Comparison of ENCODE assay signal across 8 cellular contexts in the genomic region with DNA sequence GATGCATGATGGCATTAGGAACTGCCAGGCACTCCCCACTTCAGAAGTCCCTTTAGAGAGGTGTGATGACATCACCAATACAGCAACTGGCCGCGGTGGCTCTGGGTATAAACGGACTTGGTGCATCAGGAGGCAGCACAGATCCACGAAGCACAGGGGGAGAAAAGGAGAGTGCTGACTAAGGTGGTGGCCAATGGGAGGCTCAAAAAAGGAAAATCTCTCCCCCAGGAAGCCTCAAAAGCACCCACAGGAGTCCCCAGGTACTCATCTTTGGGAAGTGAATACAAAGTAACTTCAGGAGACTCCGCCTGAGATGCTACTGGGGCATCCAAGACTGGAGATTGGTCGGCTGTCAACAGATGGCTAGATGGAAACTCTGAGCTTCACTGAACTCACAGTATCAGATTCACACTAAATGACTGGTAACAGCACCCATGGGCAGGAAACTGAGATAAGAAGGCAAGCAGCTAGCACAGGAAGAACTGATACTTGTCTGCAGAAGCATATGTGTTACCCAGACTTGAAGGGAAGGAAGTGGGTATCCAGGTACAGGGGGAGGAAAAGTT. TPM values are rescaled to one million over a fixed set of nuclear protein-coding genes. Genes with fewer than 3 reads are reported as not detected.
A peak's percentile ranks its signal among the peaks of the same experiment; 100 is the strongest.
DNase-seq lines count a peak whose midpoint lies in the region; ATAC-seq and TF ChIP-seq lines count a peak whose summit lies in the region.

No MANE protein-coding gene starts in this region.

- no peak overlapping the region for H4K5ac ChIP-seq in H9 (ENCODE audit: insufficient read length, low read depth, low read length)

- H3K27ac ChIP-seq in H9 (ENCODE audit: insufficient read length, low read depth, low read length): no peak overlapping the region

- no peak overlapping the region for H3K23ac ChIP-seq in H9 (ENCODE audit: insufficient read length, low read depth, low read length)

- ATAC-seq in GM19025 (IDR thresholded peaks at IDR 0.05; ENCODE audit: low read depth, unreplicated experiment) (peak; percentile 68), HG03066 (IDR thresholded peaks at IDR 0.05; ENCODE audit: low read depth, unreplicated experiment) (peak; percentile 70), omental fat pad (ENCODE audit: low FRiP score) (no peak)
- peak; percentile 82 for ATAC-seq in activated CD8-positive, alpha-beta T cell treated with anti-CD3 and anti-CD28 coated beads for 36 hours

- no peak overlapping the region for H3K14ac ChIP-seq in H9 (ENCODE audit: insufficient read depth, low read length)

- H3K4ac ChIP-seq in H9 (ENCODE audit: low read depth, low read length): no peak overlapping the region

- H2BK20ac ChIP-seq in H9 (ENCODE audit: low read depth, low read length, poor library complexity, severe bottlenecking): no peak overlapping the region

- CTCF ChIA-PET in activated CD8-positive, alpha-beta T cell treated with anti-CD3 and anti-CD28 coated beads for 36 hours (lab: Charles Lee): interaction anchor here (1.0 to 2.4 kb wide), 5 partner anchors 8 to 122 kb away, joined by 3 to 13 read pairs (median 3); no protein-coding TSS in a partner anchor

- no peak for TF ChIP-seq CTCF in activated CD8-positive, alpha-beta T cell treated with anti-CD3 and anti-CD28 coated beads for 36 hours (IDR thresholded peaks at IDR 0.05)
- TF ChIP-seq CTCF in nephron progenitor cell (IDR thresholded peaks at IDR 0.05) (no peak), omental fat pad (IDR thresholded peaks at IDR 0.05) (no peak), H9 (conservative IDR thresholded peaks at IDR 0.05) (no peak)

- peaks cover 27% of the 10 kb centered on the region for H3K36me3 Mint-ChIP-seq in activated CD8-positive, alpha-beta T cell treated with anti-CD3 and anti-CD28 coated beads for 36 hours (ENCODE audit: low read depth)
- H3K36me3 Mint-ChIP-seq in nephron progenitor cell (ENCODE audit: low read depth) (peaks cover 53% of the 10 kb centered on the region), H9 (ENCODE audit: insufficient read depth in 1 of 3, low read depth in 3 of 3) (peaks cover 20 to 23% (median 21%) of the 10 kb centered on the region in 3 experiments)

- peaks cover 8% of the 10 kb centered on the region for H3K9me3 Mint-ChIP-seq in activated CD8-positive, alpha-beta T cell treated with anti-CD3 and anti-CD28 coated beads for 36 hours
- peaks cover 39% of the 10 kb centered on the region for H3K9me3 Mint-ChIP-seq in nephron progenitor cell
- H3K9me3 Mint-ChIP-seq in H9: peaks cover 10% of the 10 kb centered on the region in 2 experiments

- peak overlapping the region; percentile 96 for H3K27ac Mint-ChIP-seq in activated CD8-positive, alpha-beta T cell treated with anti-CD3 and anti-CD28 coated beads for 36 hours
- H3K27ac Mint-ChIP-seq in nephron progenitor cell: peak overlapping the region; percentile 73
- no peak overlapping the region for H3K27ac Mint-ChIP-seq in H9

- H2BK15ac ChIP-seq in H9 (ENCODE audit: low read depth, low read length): no peak overlapping the region

- no peak overlapping the region for H2BK5ac ChIP-seq in H9 (ENCODE audit: insufficient read length, low read length)

- no peaks in the 10 kb centered on the region for H3K79me1 ChIP-seq in H9 (ENCODE audit: insufficient read depth, low read depth, low read length, poor library complexity, severe bottlenecking)

- H3K23me2 ChIP-seq in H9 (ENCODE audit: insufficient read length, low read depth, low read length, poor library complexity, severe bottlenecking): no peaks in the 10 kb centered on the region

- H3K4me2 ChIP-seq in H9 (ENCODE audit: insufficient read depth, insufficient read length, low read length): no peak overlapping the region

- POLR2A ChIA-PET in activated CD8-positive, alpha-beta T cell treated with anti-CD3 and anti-CD28 coated beads for 36 hours (lab: Charles Lee): interaction anchor here (0.6 to 2.8 kb wide), 7 partner anchors 8 to 239 kb away, joined by 3 to 14 read pairs (median 4); a partner anchor contains a TSS

- H4K20me1 ChIP-seq in H9 (ENCODE audit: control insufficient read depth, insufficient read depth, insufficient read length): no peaks in the 10 kb centered on the region

- H3T11ph ChIP-seq in H9 (ENCODE audit: low read length): no peak overlapping the region

- peaks cover 5% of the 10 kb centered on the region; the same call in 1 of the 2 replicates for H3K4me1 ChIP-seq in H9 (ENCODE audit: insufficient read depth, low read length)

- H3K27me3 Mint-ChIP-seq in activated CD8-positive, alpha-beta T cell treated with anti-CD3 and anti-CD28 coated beads for 36 hours: no peaks in the 10 kb centered on the region
- H3K27me3 Mint-ChIP-seq in nephron progenitor cell (ENCODE audit: low read depth, poor library complexity) (peaks cover 2% of the 10 kb centered on the region), H9 (ENCODE audit: low read depth) (no peaks in the 10 kb centered on the region)

- H3K79me2 ChIP-seq in H9 (ENCODE audit: insufficient read depth, low read length): no peaks in the 10 kb centered on the region; the same call in 1 of the 2 replicates

- no peaks in the 10 kb centered on the region for H3K9me3 ChIP-seq in H9 (ENCODE audit: control insufficient read depth, low read depth, low read length)

- DNase-seq in activated CD8-positive, alpha-beta T cell treated with anti-CD3 and anti-CD28 coated beads for 36 hours: peak; percentile 81
- no peak for DNase-seq in nephron progenitor cell
- DNase-seq in NOMO-1 (lab: John Stamatoyannopoulos, UW; ENCODE audit: unreplicated experiment in 2 of 2): no peak
- no peak for DNase-seq in omental fat pad (ENCODE audit: low spot score)
- DNase-seq in NCI-H1092 (lab: John Stamatoyannopoulos, UW): no peak
- no peak for DNase-seq in H9

- no peak overlapping the region for H2BK12ac ChIP-seq in H9 (ENCODE audit: insufficient read length, low read depth, low read length)

- H3K27me3 ChIP-seq in H9 (ENCODE audit: insufficient read depth, low read length): no peaks in the 10 kb centered on the region

- no peak overlapping the region for H2AK5ac ChIP-seq in H9 (ENCODE audit: insufficient read length, low read length)

- no peak overlapping the region for H2BK120ac ChIP-seq in H9 (ENCODE audit: low read depth, low read length, poor library complexity, severe bottlenecking)

- H4K91ac ChIP-seq in H9 (ENCODE audit: insufficient read length, low read depth, low read length): no peak overlapping the region

- H3K18ac ChIP-seq in H9 (ENCODE audit: insufficient read length, low read depth, low read length): no peak overlapping the region

- no peak overlapping the region for H3K56ac ChIP-seq in H9 (ENCODE audit: insufficient read length, low read depth, low read length)

- no peak overlapping the region for H4K8ac ChIP-seq in H9 (replicated peaks; ENCODE audit: insufficient read length, low read depth, low read length)

- H2AFZ ChIP-seq in H9 (ENCODE audit: low read length): no peak overlapping the region

- intact Hi-C loops in activated CD8-positive, alpha-beta T cell treated with anti-CD3 and anti-CD28 coated beads for 36 hours (cut with micrococcal nuclease): loop anchor here (5.0 kb wide), 1 partner anchor 123 kb away; a partner anchor contains a TSS

- peak overlapping the region; percentile 71 for H3K4me3 Mint-ChIP-seq in activated CD8-positive, alpha-beta T cell treated with anti-CD3 and anti-CD28 coated beads for 36 hours
- H3K4me3 Mint-ChIP-seq in nephron progenitor cell (no peak overlapping the region), H9 (no peak overlapping the region)

- H3K9ac ChIP-seq in H9 (ENCODE audit: extremely low read depth, insufficient read length, low read length): no peak overlapping the region

- no CpG with 5 or more reads among the region's 6 CpGs for WGBS in H9 (ENCODE audit: extremely low coverage, insufficient read length, low lambda C conversion rate)

- H3K4me1 Mint-ChIP-seq in activated CD8-positive, alpha-beta T cell treated with anti-CD3 and anti-CD28 coated beads for 36 hours (ENCODE audit: low read depth): peaks cover 64% of the 10 kb centered on the region
- H3K4me1 Mint-ChIP-seq in nephron progenitor cell: peaks cover 65% of the 10 kb centered on the region
- peaks cover 17 to 20% of the 10 kb centered on the region in 2 experiments for H3K4me1 Mint-ChIP-seq in H9

RNA-seq across cellular contexts. Expression of a gene that starts 7.6 kb away (rescaled TPM):
- total RNA-seq in activated CD8-positive, alpha-beta T cell treated with anti-CD3 and anti-CD28 coated beads for 36 hours: 10 to 100 TPM; 17.8 to 18.5 TPM
- 10 to 100 TPM in 1 of 4 donors, 1 to 10 TPM in 3; 3.7 to 12.6 (median 5.3) TPM for total RNA-seq in omental fat pad
- total RNA-seq in H9 (2021): 8.1 and 8.2 TPM in 2 replicates

Comparison
In these comparisons a context has a peak if more than half of its experiments do, and no peak if none do; other contexts are left out.
1. H3K27ac Mint-ChIP-seq: peak in activated CD8-positive, alpha-beta T cell treated with anti-CD3 and anti-CD28 coated beads for 36 hours (single experiment) and nephron progenitor cell (single experiment); none in H9 (0 of 3).